Comparison of ENCODE assay signal across 8 cellular contexts in the genomic region with DNA sequence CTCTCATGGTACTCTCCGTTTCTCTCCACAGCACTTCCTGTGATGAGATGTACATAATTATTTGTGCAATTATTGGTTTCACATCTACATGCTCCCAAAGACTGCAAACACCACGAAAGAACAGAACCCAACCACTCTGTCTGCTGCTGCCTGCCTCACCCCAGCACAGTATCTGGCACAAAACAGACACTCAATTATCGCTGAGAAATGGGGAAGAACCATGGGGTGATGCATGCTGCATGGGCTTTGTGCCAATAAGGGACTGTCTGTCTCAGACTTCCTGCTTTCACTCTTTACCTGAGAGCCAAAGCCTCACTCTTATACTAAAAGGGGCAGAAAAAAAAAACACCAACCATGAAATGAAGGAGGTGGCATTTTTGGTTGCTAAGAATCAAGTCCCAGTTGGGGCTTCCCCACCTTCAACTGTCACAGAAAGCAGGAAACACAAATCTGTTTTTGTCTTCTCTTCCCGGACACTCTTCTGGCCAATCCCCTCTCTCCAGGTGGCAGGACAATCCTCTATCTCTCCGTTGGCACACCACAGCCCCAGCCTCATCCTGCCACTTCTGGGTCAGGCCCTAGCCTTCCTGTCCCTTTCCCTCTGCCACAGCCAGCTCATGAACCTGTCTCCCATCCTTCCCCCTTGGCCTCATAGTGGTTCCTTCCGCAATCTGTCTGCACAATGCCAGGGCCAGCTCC.
DNase-seq lines count a peak whose midpoint lies in the region; ATAC-seq and TF ChIP-seq lines count a peak whose summit lies in the region.

No MANE protein-coding gene starts in this region.

- peak; percentile 54 for ATAC-seq in CD4-positive, alpha-beta T cell (ENCODE audit: poor library complexity)
- peak; percentile 89 for ATAC-seq in GM21367 (IDR thresholded peaks at IDR 0.05; ENCODE audit: unreplicated experiment)

- peaks cover 42% of the 10 kb centered on the region for H3K79me2 ChIP-seq in smooth muscle cell (ENCODE audit: low read depth)

- H3K27ac Mint-ChIP-seq in CD4-positive, alpha-beta T cell = peak overlapping the region; percentile 94
- peak overlapping the region; percentile 95 for H3K27ac Mint-ChIP-seq in activated CD4-positive, alpha-beta T cell treated with anti-CD3 and anti-CD28 coated beads, Interleukin-2, amount 10 ng/mL, durations not matched to agents 24 days and 14 days
- H3K27ac Mint-ChIP-seq in nephron progenitor cell = no peak overlapping the region

- peaks cover 40% of the 10 kb centered on the region for H3K4me1 Mint-ChIP-seq in CD4-positive, alpha-beta T cell (ENCODE audit: low read depth)
- H3K4me1 Mint-ChIP-seq in activated CD4-positive, alpha-beta T cell treated with anti-CD3 and anti-CD28 coated beads, Interleukin-2, amount 10 ng/mL, durations not matched to agents 24 days and 14 days = peaks cover 45% of the 10 kb centered on the region
- peaks cover 33% of the 10 kb centered on the region for H3K4me1 Mint-ChIP-seq in nephron progenitor cell

- H4K20me1 ChIP-seq in smooth muscle cell (ENCODE audit: low read depth) = peaks cover 28% of the 10 kb centered on the region

- H3K27me3 ChIP-seq in CD4-positive, alpha-beta T cell (ENCODE audit: control insufficient read depth, insufficient read depth, low read length) = no peaks in the 10 kb centered on the region
- H3K27me3 ChIP-seq in smooth muscle cell (ENCODE audit: low read depth) = no peaks in the 10 kb centered on the region

- peaks cover 6% of the 10 kb centered on the region for H3K4me1 ChIP-seq in smooth muscle cell (ENCODE audit: low read depth)

- no peak overlapping the region for H2AFZ ChIP-seq in smooth muscle cell (ENCODE audit: low read depth)

- H3K9ac ChIP-seq in smooth muscle cell (ENCODE audit: low read depth) = no peak overlapping the region

- 74% methylated on average over 6 of the region's 6 CpGs for WGBS in smooth muscle cell (ENCODE audit: low lambda C conversion rate)

- POLR2A ChIA-PET in CD4-positive, alpha-beta T cell (lab: Charles Lee) = interaction anchor here (0.7 to 4.2 kb wide), 12 partner anchors 8 to 303 kb away, joined by 3 to 21 read pairs (median 4); a partner anchor contains a TSS

- no peak for TF ChIP-seq CTCF in CD4-positive, alpha-beta T cell (IDR thresholded peaks at IDR 0.05)
- TF ChIP-seq CTCF in smooth muscle cell (IDR thresholded peaks at IDR 0.05; ENCODE audit: borderline replicate concordance, insufficient read depth, poor library complexity, severe bottlenecking) (no peak), nephron progenitor cell (IDR thresholded peaks at IDR 0.05) (no peak)

- H3K36me3 Mint-ChIP-seq in CD4-positive, alpha-beta T cell (ENCODE audit: low read depth) = no peaks in the 10 kb centered on the region
- H3K36me3 Mint-ChIP-seq in activated CD4-positive, alpha-beta T cell treated with anti-CD3 and anti-CD28 coated beads, Interleukin-2, amount 10 ng/mL, durations not matched to agents 24 days and 14 days (ENCODE audit: low read depth) = peaks cover 8% of the 10 kb centered on the region
- no peaks in the 10 kb centered on the region for H3K36me3 Mint-ChIP-seq in nephron progenitor cell (ENCODE audit: low read depth)

- H3K4me2 ChIP-seq in smooth muscle cell = no peak overlapping the region

- peak overlapping the region; percentile 97 for H3K27ac ChIP-seq in CD4-positive, alpha-beta T cell (ENCODE audit: low read depth, low read length)
- H3K27ac ChIP-seq in epithelial cell of prostate (peak overlapping the region; percentile 45), smooth muscle cell (ENCODE audit: low read depth) (no peak overlapping the region)

- H3K4me3 Mint-ChIP-seq in CD4-positive, alpha-beta T cell = peak overlapping the region; percentile 58
- H3K4me3 Mint-ChIP-seq in activated CD4-positive, alpha-beta T cell treated with anti-CD3 and anti-CD28 coated beads, Interleukin-2, amount 10 ng/mL, durations not matched to agents 24 days and 14 days = peak overlapping the region; percentile 78
- H3K4me3 Mint-ChIP-seq in nephron progenitor cell = no peak overlapping the region

- peak; percentile 49 to 82 (median 65) for DNase-seq in CD4-positive, alpha-beta T cell
- peak; percentile 51 for DNase-seq in Jurkat, Clone E6-1 (ENCODE audit: low read depth, low spot score)
- peak; percentile 91 for DNase-seq in activated CD4-positive, alpha-beta T cell treated with anti-CD3 and anti-CD28 coated beads, Interleukin-2, amount 10 ng/mL, durations not matched to agents 24 days and 14 days
- DNase-seq in epithelial cell of prostate (ENCODE audit: low read depth, low spot score) = peak; percentile 29
- DNase-seq in stimulated activated CD4-positive, alpha-beta T cell treated with anti-CD3 and anti-CD28 coated beads, TNF-alpha, amount 100 ng/mL, for 24 hours (ENCODE audit: low read depth in 3 of 3) = peak; percentile 55 to 64 (median 63)
- DNase-seq in smooth muscle cell (lab: John Stamatoyannopoulos, UW; ENCODE audit: unreplicated experiment) = no peak
- DNase-seq in nephron progenitor cell = no peak

- H3K36me3 ChIP-seq in smooth muscle cell (ENCODE audit: low read depth) = no peaks in the 10 kb centered on the region

- H3K4me3 ChIP-seq in Jurkat, Clone E6-1 (ENCODE audit: low read length) = peak overlapping the region; percentile 20
- H3K4me3 ChIP-seq in smooth muscle cell = no peak overlapping the region

- peaks cover 7% of the 10 kb centered on the region for H3F3A ChIP-seq in smooth muscle cell (ENCODE audit: low read depth)

- CTCF ChIA-PET in CD4-positive, alpha-beta T cell (lab: Charles Lee) = interaction anchor here (0.8 to 2.1 kb wide), 3 partner anchors 80 to 303 kb away, joined by 3 to 8 read pairs (median 7); a partner anchor contains a TSS

- no peaks in the 10 kb centered on the region for H3K9me3 Mint-ChIP-seq in CD4-positive, alpha-beta T cell
- H3K9me3 Mint-ChIP-seq in activated CD4-positive, alpha-beta T cell treated with anti-CD3 and anti-CD28 coated beads, Interleukin-2, amount 10 ng/mL, durations not matched to agents 24 days and 14 days = peaks cover 10% of the 10 kb centered on the region
- no peaks in the 10 kb centered on the region for H3K9me3 Mint-ChIP-seq in nephron progenitor cell

- intact Hi-C loops in CD4-positive, alpha-beta T cell (cut with DNase I, micrococcal nuclease) = loop anchor here (2.0 to 10.0 kb wide), 8 partner anchors 83 to 1158 kb away; a partner anchor contains a TSS
- intact Hi-C loops in activated CD4-positive, alpha-beta T cell treated with anti-CD3 and anti-CD28 coated beads, Interleukin-2, amount 10 ng/mL, durations not matched to agents 24 days and 14 days (cut with micrococcal nuclease) = loop anchor here (1.0 to 5.0 kb wide), 11 partner anchors 50 to 668 kb away; a partner anchor contains a TSS

- H3K9me3 ChIP-seq in CD4-positive, alpha-beta T cell (ENCODE audit: control insufficient read depth, low read length) = no peaks in the 10 kb centered on the region
- H3K9me3 ChIP-seq in smooth muscle cell (replicated peaks; ENCODE audit: low read depth) = no peaks in the 10 kb centered on the region

- no peaks in the 10 kb centered on the region for H3K27me3 Mint-ChIP-seq in CD4-positive, alpha-beta T cell
- peaks cover 12% of the 10 kb centered on the region for H3K27me3 Mint-ChIP-seq in activated CD4-positive, alpha-beta T cell treated with anti-CD3 and anti-CD28 coated beads, Interleukin-2, amount 10 ng/mL, durations not matched to agents 24 days and 14 days
- no peaks in the 10 kb centered on the region for H3K27me3 Mint-ChIP-seq in nephron progenitor cell (ENCODE audit: low read depth, poor library complexity)

Comparison
In these comparisons a context has a peak if more than half of its experiments do, and no peak if none do; other contexts are left out.
1. DNase-seq: peak in CD4-positive, alpha-beta T cell (10 of 10), Jurkat, Clone E6-1 (single experiment), activated CD4-positive, alpha-beta T cell treated with anti-CD3 and anti-CD28 coated beads, Interleukin-2, amount 10 ng/mL, durations not matched to agents 24 days and 14 days (single experiment), epithelial cell of prostate (single experiment) and stimulated activated CD4-positive, alpha-beta T cell treated with anti-CD3 and anti-CD28 coated beads, TNF-alpha, amount 100 ng/mL, for 24 hours (3 of 3); none in smooth muscle cell (single experiment) and nephron progenitor cell (single experiment).